ENCODE assay signal across 8 cellular contexts in genomic region chr9:101530076-101530711, GRCh38. TPM values are rescaled to one million over a fixed set of nuclear protein-coding genes. Genes with fewer than 3 reads are reported as not detected.
A peak's percentile ranks its signal among the peaks of the same experiment; 100 is the strongest.
DNase-seq lines count a peak whose midpoint lies in the region; ATAC-seq lines count a peak whose summit lies in the region.

No MANE protein-coding gene starts in this region.

- H3K27me3 ChIP-seq in NT2/D1 (ENCODE audit: insufficient read depth, insufficient read length): no peaks in the 10 kb centered on the region

- H3K4me3 Mint-ChIP-seq in naive thymus-derived CD8-positive, alpha-beta T cell: no peak overlapping the region

- peaks cover 3 to 22% (median 6%) of the 10 kb centered on the region in 5 donors for H3K27me3 Mint-ChIP-seq in naive thymus-derived CD8-positive, alpha-beta T cell

- DNase-seq in D341Med (ENCODE audit: low spot score): peak; percentile 72
- peak; percentile 86 for DNase-seq in HT-29 (ENCODE audit: low spot score)
- peak; percentile 56 for DNase-seq in NT2/D1 (ENCODE audit: low read depth, low spot score)
- peak; percentile 41 to 51 for DNase-seq in activated CD8-positive, alpha-beta memory T cell treated with anti-CD3 and anti-CD28 coated beads for 4 hours (ENCODE audit: low read depth in 2 of 2)
- peak; percentile 79 for DNase-seq in epidermal melanocyte (ENCODE audit: insufficient read length, low spot score)
- peak; percentile 34 to 79 (median 62) for DNase-seq in naive thymus-derived CD8-positive, alpha-beta T cell
- peak; percentile 25 to 54 (median 40) for DNase-seq in stimulated activated naive CD4-positive, alpha-beta T cell (lab: John Stamatoyannopoulos, UW)

- H3K36me3 ChIP-seq in NT2/D1 (ENCODE audit: insufficient read depth, insufficient read length, low read length): peaks cover under 1% of the 10 kb centered on the region

- H3K9ac ChIP-seq in NT2/D1 (ENCODE audit: insufficient read length, low read depth): no peak overlapping the region

- H3K27ac Mint-ChIP-seq in naive thymus-derived CD8-positive, alpha-beta T cell: no peak overlapping the region

- POLR2A ChIA-PET in naive thymus-derived CD8-positive, alpha-beta T cell (lab: Charles Lee): interaction anchor here (1.4 kb wide), 1 partner anchor 132 kb away, joined by 3 read pairs; the partner anchor contains the start of genes MRPL50 and ZNF189

- H3K9me3 Mint-ChIP-seq in naive thymus-derived CD8-positive, alpha-beta T cell: no peaks in the 10 kb centered on the region

- no peak overlapping the region for H3K4me3 ChIP-seq in NT2/D1 (ENCODE audit: insufficient read length, low read depth)

- peak; percentile 38 for ATAC-seq in GM21381 (IDR thresholded peaks at IDR 0.05; ENCODE audit: unreplicated experiment)
- ATAC-seq in naive thymus-derived CD8-positive, alpha-beta T cell: peak; percentile 16 to 22

- H3K4me1 ChIP-seq in NT2/D1 (ENCODE audit: insufficient read depth, insufficient read length): no peaks in the 10 kb centered on the region

- peaks cover 4 to 22% (median 17%) of the 10 kb centered on the region in 4 donors for H3K4me1 Mint-ChIP-seq in naive thymus-derived CD8-positive, alpha-beta T cell

- peaks cover 0 to 2% (median 0%) of the 10 kb centered on the region in 3 donors for H3K36me3 Mint-ChIP-seq in naive thymus-derived CD8-positive, alpha-beta T cell

- H3K9me3 ChIP-seq in NT2/D1 (ENCODE audit: insufficient read depth, low read length): no peaks in the 10 kb centered on the region

RNA-seq across cellular contexts. Expression of gene RNF20, which starts 3.5 kb away (rescaled TPM):
- total RNA-seq in HT-29 (2014; rRNA removed; shearing (Covaris generic)): 5.0 and 6.1 TPM in 2 replicates
- total RNA-seq in naive thymus-derived CD8-positive, alpha-beta T cell: 10 to 100 TPM; 48.6 to 53.8 TPM
- polyA plus RNA-seq in naive thymus-derived CD8-positive, alpha-beta T cell: 10 to 100 TPM; 30.6 to 48.2 (median 43.6) TPM
